23 cellular contexts compared by ENCODE assay signal in genomic region chr20:61933951-61934715, GRCh38.
A peak's percentile ranks its signal among the peaks of the same experiment; 100 is the strongest.
DNase-seq lines count a peak whose midpoint lies in the region; ATAC-seq and TF ChIP-seq lines count a peak whose summit lies in the region.
"Had no signal": no experiment of that assay in that cellular context is flagged by ENCODE, and none has a peak within 500 bp of the region (broad histone marks: within the 10 kb centered on the region; RNA-seq: fewer than 3 reads in every experiment).

No MANE protein-coding gene starts in this region.

- H3K4me1 Mint-ChIP-seq in endodermal cell: peaks cover 7% of the 10 kb centered on the region
- H3K4me1 Mint-ChIP-seq: activated CD4-positive, alpha-beta T cell treated with anti-CD3 and anti-CD28 coated beads, Interleukin-2, amount 10 ng/mL, durations not matched to agents 24 days and 14 days; activated naive CD8-positive, alpha-beta T cell treated with anti-CD3 and anti-CD28 coated beads for 36 hours had no signal

- no peak overlapping the region for H3K27ac Mint-ChIP-seq in endodermal cell
- H3K27ac Mint-ChIP-seq: activated CD4-positive, alpha-beta T cell treated with anti-CD3 and anti-CD28 coated beads, Interleukin-2, amount 10 ng/mL, durations not matched to agents 24 days and 14 days; activated naive CD8-positive, alpha-beta T cell treated with anti-CD3 and anti-CD28 coated beads for 36 hours; nephron progenitor cell; T-helper 1 cell treated with Interleukin-12 subunit alpha and Interleukin-12 subunit beta and Interleukin-4 antibody, amounts not matched to agents 30 μg/mL and 1 μg/mL, for 36 hours had no signal

- no peak for TF ChIP-seq CTCF in endodermal cell (conservative IDR thresholded peaks at IDR 0.05)

- no peaks in the 10 kb centered on the region for H3K36me3 ChIP-seq in endodermal cell (ENCODE audit: control insufficient read depth, insufficient read depth, low read length)
- H3K36me3 ChIP-seq in aorta (ENCODE audit: control insufficient read depth in 1 of 2, insufficient read depth in 2 of 2, low read length in 1 of 2): no peaks in the 10 kb centered on the region
- H3K36me3 ChIP-seq: stomach, transverse colon had no signal

- DNase-seq in Right ventricle myocardium inferior (ENCODE audit: missing footprints) (peak; percentile 64), right cardiac atrium (no peak), endodermal cell (peak; percentile 83), mesenteric fat pad (ENCODE audit: low spot score) (peak; percentile 88), aorta (peak; percentile 34 to 56), DMS114 treated with DMSO at 0.1 percent for 48 hours (lab: John Stamatoyannopoulos, UW; ENCODE audit: unreplicated experiment) (no peak), NCI-H524 treated with DMSO at 0.1 percent for 48 hours (lab: John Stamatoyannopoulos, UW) (no peak)
- DNase-seq in stimulated activated CD8-positive, alpha-beta memory T cell treated with anti-CD3 and anti-CD28 coated beads, Interleukin-4, amount 100 ng/mL, for 48 hours: no peak
- DNase-seq: activated CD4-positive, alpha-beta T cell treated with anti-CD3 and anti-CD28 coated beads, Interleukin-2, amount 10 ng/mL, durations not matched to agents 24 days and 14 days; activated naive CD8-positive, alpha-beta T cell treated with anti-CD3 and anti-CD28 coated beads for 36 hours; activated T-cell treated with anti-CD3 and anti-CD28 coated beads, Interleukin-2, amount 50 U/mL, for 4 hours; central memory CD4-positive, alpha-beta T cell; DMS53; GDM1; GOT3; left colon; NCI-H146; NCI-H526; nephron progenitor cell; stomach; transverse colon had no signal

- H3K9me3 ChIP-seq in right cardiac atrium (ENCODE audit: control insufficient read depth, low read length) (no peaks in the 10 kb centered on the region), endodermal cell (ENCODE audit: control insufficient read depth, low read length) (no peaks in the 10 kb centered on the region), aorta (ENCODE audit: control insufficient read depth, low read length) (peaks cover 2% of the 10 kb centered on the region)
- H3K9me3 ChIP-seq: stomach, transverse colon had no signal

- H3K4me3 ChIP-seq in right cardiac atrium (ENCODE audit: low read length) (no peak overlapping the region), endodermal cell (ENCODE audit: low read length) (no peak overlapping the region), aorta (ENCODE audit: low read length in 2 of 2) (no peak overlapping the region)
- H3K4me3 ChIP-seq: SK-N-MC, stomach, transverse colon had no signal

- ATAC-seq in Right ventricle myocardium inferior (no peak), right cardiac atrium (no peak), aorta (ENCODE audit: low FRiP score) (no peak)
- ATAC-seq: activated T-cell treated with anti-CD3 and anti-CD28 coated beads, Interleukin-2, amount 50 U/mL, for 4 hours; left colon had no signal

- H3K27me3 ChIP-seq in right cardiac atrium (ENCODE audit: control insufficient read depth, insufficient read depth) (no peaks in the 10 kb centered on the region), endodermal cell (ENCODE audit: control insufficient read depth, insufficient read depth, low read length, poor library complexity, severe bottlenecking) (no peaks in the 10 kb centered on the region), aorta (ENCODE audit: control insufficient read depth in 1 of 2, insufficient read depth in 2 of 2, low read length in 1 of 2) (no peaks in the 10 kb centered on the region)

- no peak overlapping the region for H3K4me3 Mint-ChIP-seq in endodermal cell
- H3K4me3 Mint-ChIP-seq: activated CD4-positive, alpha-beta T cell treated with anti-CD3 and anti-CD28 coated beads, Interleukin-2, amount 10 ng/mL, durations not matched to agents 24 days and 14 days; activated naive CD8-positive, alpha-beta T cell treated with anti-CD3 and anti-CD28 coated beads for 36 hours; activated T-cell treated with anti-CD3 and anti-CD28 coated beads, Interleukin-2, amount 50 U/mL, for 4 hours; nephron progenitor cell; T-helper 1 cell treated with Interleukin-12 subunit alpha and Interleukin-12 subunit beta and Interleukin-4 antibody, amounts not matched to agents 30 μg/mL and 1 μg/mL, for 36 hours had no signal

- peaks cover 1% of the 10 kb centered on the region for H3K9me3 Mint-ChIP-seq in endodermal cell
- H3K9me3 Mint-ChIP-seq: activated CD4-positive, alpha-beta T cell treated with anti-CD3 and anti-CD28 coated beads, Interleukin-2, amount 10 ng/mL, durations not matched to agents 24 days and 14 days; activated naive CD8-positive, alpha-beta T cell treated with anti-CD3 and anti-CD28 coated beads for 36 hours; activated T-cell treated with anti-CD3 and anti-CD28 coated beads, Interleukin-2, amount 50 U/mL, for 4 hours; nephron progenitor cell; T-helper 1 cell treated with Interleukin-12 subunit alpha and Interleukin-12 subunit beta and Interleukin-4 antibody, amounts not matched to agents 30 μg/mL and 1 μg/mL, for 36 hours had no signal

- H3K27ac ChIP-seq in right cardiac atrium (ENCODE audit: low read length) (no peak overlapping the region), endodermal cell (ENCODE audit: low read depth, low read length) (no peak overlapping the region), aorta (ENCODE audit: low read depth in 1 of 2, low read length in 2 of 2) (no peak overlapping the region)
- H3K27ac ChIP-seq: SK-N-MC, stomach, transverse colon had no signal

- no peaks in the 10 kb centered on the region for H3K4me1 ChIP-seq in right cardiac atrium (ENCODE audit: control insufficient read depth, insufficient read depth, low read length)
- H3K4me1 ChIP-seq in endodermal cell (ENCODE audit: control insufficient read depth, insufficient read depth, low read length): no peaks in the 10 kb centered on the region
- H3K4me1 ChIP-seq in aorta (ENCODE audit: control insufficient read depth in 1 of 2, insufficient read depth in 2 of 2, low read length in 2 of 2): no peaks in the 10 kb centered on the region
- H3K4me1 ChIP-seq: stomach, transverse colon had no signal

- intact Hi-C loops in Right ventricle myocardium inferior (cut with DNase I) (no loop called here), right cardiac atrium (cut with DNase I) (no loop called here), aorta (cut with DNase I) (no loop called here)

- H3K27me3 Mint-ChIP-seq in endodermal cell (ENCODE audit: insufficient read depth): no peaks in the 10 kb centered on the region
- H3K27me3 Mint-ChIP-seq: activated CD4-positive, alpha-beta T cell treated with anti-CD3 and anti-CD28 coated beads, Interleukin-2, amount 10 ng/mL, durations not matched to agents 24 days and 14 days; activated naive CD8-positive, alpha-beta T cell treated with anti-CD3 and anti-CD28 coated beads for 36 hours had no signal

- peaks cover 1% of the 10 kb centered on the region for H3K36me3 Mint-ChIP-seq in endodermal cell (ENCODE audit: low read depth)
- H3K36me3 Mint-ChIP-seq: activated naive CD8-positive, alpha-beta T cell treated with anti-CD3 and anti-CD28 coated beads for 36 hours had no signal

- no peak overlapping the region for H3K9ac ChIP-seq in endodermal cell (ENCODE audit: extremely low read depth, low read length, poor library complexity, severe bottlenecking)

- 69% methylated on average over 36 of the region's 36 CpGs for WGBS in right cardiac atrium
- 80 to 88% methylated on average over 29 to 34 of the region's 36 CpGs for WGBS in endodermal cell (ENCODE audit: insufficient coverage in 1 of 2, insufficient read length in 1 of 2), 2 experiments
- 83 to 84% methylated on average over 36 of the region's 36 CpGs for WGBS in aorta, 2 donors

Comparison
In these comparisons a context has a peak if more than half of its experiments do, and no peak if none do; other contexts are left out.
1. DNase-seq: peak in Right ventricle myocardium inferior (single experiment), endodermal cell (single experiment), mesenteric fat pad (single experiment) and aorta (2 of 2); none in right cardiac atrium (0 of 3), DMS114 treated with DMSO at 0.1 percent for 48 hours (single experiment), stimulated activated CD8-positive, alpha-beta memory T cell treated with anti-CD3 and anti-CD28 coated beads, Interleukin-4, amount 100 ng/mL, for 48 hours (single experiment) and NCI-H524 treated with DMSO at 0.1 percent for 48 hours (single experiment).